ENCODE assay signal across 8 cellular contexts in the genomic region with DNA sequence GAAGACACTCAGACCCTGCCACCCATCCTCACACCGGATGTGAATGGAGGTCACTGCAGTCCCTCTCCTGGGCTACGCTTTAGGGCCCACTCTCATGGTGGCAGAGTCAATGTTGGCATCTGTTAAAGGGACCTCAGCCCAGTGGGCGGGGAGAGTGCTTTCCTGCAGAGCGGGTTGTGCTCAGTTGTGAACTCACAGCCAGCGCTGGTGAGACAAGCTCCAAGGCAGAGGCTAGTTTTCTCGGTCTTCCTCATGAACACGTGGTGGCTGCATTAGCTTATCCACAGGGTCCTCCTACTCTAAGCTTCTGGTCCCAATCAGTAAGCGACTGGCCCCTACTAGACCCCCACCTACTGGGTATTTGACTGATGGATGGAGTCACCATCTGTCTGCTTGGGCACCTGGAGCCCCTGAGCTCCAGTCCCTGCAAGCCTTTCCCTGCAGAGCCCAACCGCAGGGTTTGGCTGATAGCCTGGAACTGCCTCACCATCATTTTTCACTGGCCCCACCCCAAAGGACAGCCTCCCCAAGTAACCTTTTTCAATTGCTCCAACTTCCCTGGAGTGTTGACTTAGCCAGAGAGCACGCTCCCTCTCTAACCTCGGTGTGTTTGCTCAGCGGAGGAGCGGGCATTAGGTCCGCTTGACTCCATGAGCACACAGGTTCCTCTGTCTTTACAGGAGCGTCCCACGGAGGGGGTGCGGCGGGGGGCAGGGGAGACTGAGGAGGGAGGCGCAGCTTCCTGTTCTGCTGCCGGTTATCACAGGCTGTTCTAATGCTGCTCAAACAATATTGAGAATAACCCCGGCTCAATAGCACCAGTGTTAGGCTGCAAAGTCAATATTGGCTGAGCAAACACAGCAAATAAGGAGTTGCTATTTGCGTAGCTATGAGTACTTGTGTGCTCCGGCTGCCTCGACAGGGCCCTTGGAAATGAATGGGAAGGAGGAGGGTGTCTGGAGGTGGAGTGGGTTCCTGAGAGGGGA.
A peak's percentile ranks its signal among the peaks of the same experiment; 100 is the strongest.
DNase-seq lines count a peak whose midpoint lies in the region; FAIRE-seq and TF ChIP-seq lines count a peak whose summit lies in the region.

No MANE protein-coding gene starts in this region.

- H3K14ac ChIP-seq in trophoblast cell (ENCODE audit: low read length) = no peak overlapping the region

- no peak overlapping the region for H3K27ac ChIP-seq in GM23248
- H3K27ac ChIP-seq in trophoblast cell (ENCODE audit: low read depth, low read length) = no peak overlapping the region

- H3K23ac ChIP-seq in trophoblast cell (ENCODE audit: low read length) = peak overlapping the region; percentile 56

- H3K9me3 ChIP-seq in GM23248 (ENCODE audit: low read depth) (no peaks in the 10 kb centered on the region), trophoblast cell (ENCODE audit: insufficient read depth, low read depth, low read length) (peaks cover 5% of the 10 kb centered on the region)

- no peak overlapping the region for H2BK5ac ChIP-seq in trophoblast cell (ENCODE audit: low read depth, low read length, poor library complexity)

- H2BK120ac ChIP-seq in trophoblast cell (ENCODE audit: insufficient read depth, low read length, poor library complexity) = no peak overlapping the region

- H3K4me1 ChIP-seq in GM23248 (ENCODE audit: insufficient read depth) (no peaks in the 10 kb centered on the region), trophoblast cell (ENCODE audit: control insufficient read depth in 1 of 2, insufficient read depth in 2 of 2, low read length in 2 of 2) (peaks cover 0 to 5% of the 10 kb centered on the region in 2 experiments)

- H3K79me2 ChIP-seq in GM23248 (ENCODE audit: insufficient read depth) = no peaks in the 10 kb centered on the region
- no peaks in the 10 kb centered on the region for H3K79me2 ChIP-seq in trophoblast cell (ENCODE audit: control insufficient read depth, insufficient read depth, low read length, poor library complexity)

- in situ Hi-C loops in GM23248 (cut with MboI) = no loop called here

- no peak for FAIRE-seq in D721Med (lab: Jason Lieb, UNC)

- no peak overlapping the region for H2AFZ ChIP-seq in GM23248
- H2AFZ ChIP-seq in trophoblast cell (ENCODE audit: insufficient read depth, low read length, poor library complexity) = no peak overlapping the region

- H2BK12ac ChIP-seq in trophoblast cell (ENCODE audit: low read length) = no peak overlapping the region

- no peak overlapping the region for H3K4me2 ChIP-seq in GM23248 (ENCODE audit: unreplicated experiment)
- H3K4me2 ChIP-seq in trophoblast cell (ENCODE audit: low read length) = no peak overlapping the region

- H3K27me3 ChIP-seq in GM23248 (replicated peaks; ENCODE audit: insufficient read depth) (peaks cover 57% of the 10 kb centered on the region), trophoblast cell (ENCODE audit: insufficient read depth, low read length) (no peaks in the 10 kb centered on the region)

- H3K18ac ChIP-seq in trophoblast cell (ENCODE audit: low read length) = no peak overlapping the region

- H3K79me1 ChIP-seq in trophoblast cell (ENCODE audit: low read length) = no peaks in the 10 kb centered on the region

- no peak overlapping the region for H4K8ac ChIP-seq in trophoblast cell (ENCODE audit: low read depth, low read length)

- no peaks in the 10 kb centered on the region for H4K20me1 ChIP-seq in GM23248 (ENCODE audit: insufficient read depth)

- no peak overlapping the region for H3K4ac ChIP-seq in trophoblast cell (ENCODE audit: low read depth, low read length)

- TF ChIP-seq CTCF in epithelial cell of esophagus (IDR thresholded peaks at IDR 0.05; ENCODE audit: insufficient read depth, low read depth, low read length, missing control alignments) (no peak), D721Med (IDR thresholded peaks at IDR 0.05; ENCODE audit: insufficient read depth, missing control alignments) (no peak)

- no peak overlapping the region for H3K4me3 ChIP-seq in GM23248
- no peak overlapping the region for H3K4me3 ChIP-seq in epithelial cell of esophagus (ENCODE audit: low read length)
- H3K4me3 ChIP-seq in trophoblast cell (ENCODE audit: low read depth, low read length) = no peak overlapping the region

- no peaks in the 10 kb centered on the region for H3F3A ChIP-seq in GM23248 (ENCODE audit: insufficient read depth)

- H3K9ac ChIP-seq in GM23248 (no peak overlapping the region), trophoblast cell (ENCODE audit: low read length) (peak overlapping the region; percentile 46)

- H2AK5ac ChIP-seq in trophoblast cell (ENCODE audit: low read length) = no peak overlapping the region

- H4K91ac ChIP-seq in trophoblast cell (ENCODE audit: low read depth, low read length) = no peak overlapping the region

- H4K12ac ChIP-seq in trophoblast cell (ENCODE audit: low read depth, low read length) = no peak overlapping the region

- 44 to 46% methylated on average over 24 of the region's 24 CpGs for WGBS in GM23248 (ENCODE audit: low coverage in 1 of 2, low lambda C conversion rate in 2 of 2, missing lambda C conversion rate in 2 of 2), 2 experiments
- WGBS in trophoblast cell (ENCODE audit: extremely low coverage, insufficient coverage, insufficient read length) = no CpG with 5 or more reads among the region's 24 CpGs

- no peaks in the 10 kb centered on the region for H3K36me3 ChIP-seq in GM23248 (ENCODE audit: low read depth)
- no peaks in the 10 kb centered on the region for H3K36me3 ChIP-seq in trophoblast cell (ENCODE audit: control insufficient read depth in 1 of 2, insufficient read depth in 2 of 2, low read length in 2 of 2)

- H3K9me2 ChIP-seq in GM23248 (ENCODE audit: insufficient read depth) = no peaks in the 10 kb centered on the region

- DNase-seq in GM23248 (peak; percentile 49), NCI-H460 (ENCODE audit: extremely low read depth, low read depth) (peak; percentile 87), epithelial cell of esophagus (ENCODE audit: low read depth) (peak; percentile 80), trophoblast cell (no peak), hippocampal formation (lab: John Stamatoyannopoulos, UW) (no peak), D721Med (ENCODE audit: insufficient read length, low spot score) (no peak)
- DNase-seq in stimulated activated CD4-positive, alpha-beta T cell treated with anti-CD3 and anti-CD28 coated beads, Interleukin-4, amount 100 ng/mL, for 1 hour = no peak
- DNase-seq in stimulated activated CD4-positive, alpha-beta T cell treated with anti-CD3 and anti-CD28 coated beads, Interleukin-15, amount 100 ng/mL, for 24 hours = no peak

Comparison
In these comparisons a context has a peak if more than half of its experiments do, and no peak if none do; other contexts are left out.
1. DNase-seq: peak in GM23248 (single experiment), NCI-H460 (single experiment) and epithelial cell of esophagus (single experiment); none in trophoblast cell (0 of 2), hippocampal formation (0 of 2), stimulated activated CD4-positive, alpha-beta T cell treated with anti-CD3 and anti-CD28 coated beads, Interleukin-4, amount 100 ng/mL, for 1 hour (single experiment), D721Med (single experiment) and stimulated activated CD4-positive, alpha-beta T cell treated with anti-CD3 and anti-CD28 coated beads, Interleukin-15, amount 100 ng/mL, for 24 hours (single experiment).